1 cellular context compared by ENCODE assay signal in genomic region chr17:68580236-68580903, GRCh38.
TF ChIP-seq lines count a peak whose summit lies in the region.

No MANE protein-coding gene starts in this region.

TF ChIP-seq in HepG2, 621 proteins besides CTCF, POLR2A, EP300 and RAD21 (continued from another document and continues in another):
- TF ChIP-seq GLI4 (CRISPR knock-in tag; IDR thresholded peaks at IDR 0.05; ENCODE audit: borderline replicate concordance) (no peak), RXRB (CRISPR knock-in tag; IDR thresholded peaks at IDR 0.05; ENCODE audit: borderline replicate concordance) (peak; percentile 98), FOXA1 (IDR thresholded peaks at IDR 0.05) (no peak), FOXA1 (CRISPR knock-in tag; IDR thresholded peaks at IDR 0.05) (0 out of 2 replicates have a peak, but pooled peaks have one; percentile 19), TBX2 (CRISPR knock-in tag; IDR thresholded peaks at IDR 0.05; ENCODE audit: borderline replicate concordance) (peak; percentile 65; the same call in 1 of the 2 replicates), MAFF (IDR thresholded peaks at IDR 0.05; ENCODE audit: low read depth, low read length) (peak; percentile 55; the same call in 1 of the 2 replicates), GATA4 (IDR thresholded peaks at IDR 0.05; ENCODE audit: borderline replicate concordance, low read depth) (peak; percentile 74), MED1 (CRISPR knock-in tag; IDR thresholded peaks at IDR 0.05) (peak; percentile 83), ZFP82 (CRISPR knock-in tag; IDR thresholded peaks at IDR 0.05; ENCODE audit: borderline replicate concordance) (no peak), RCOR2 (CRISPR knock-in tag; IDR thresholded peaks at IDR 0.05) (peak; percentile 78), KMT2B (CRISPR knock-in tag; IDR thresholded peaks at IDR 0.05) (peak; percentile 29; the same call in 1 of the 2 replicates), ZNF609 (CRISPR knock-in tag; IDR thresholded peaks at IDR 0.05; ENCODE audit: borderline replicate concordance) (peak; percentile 42; the same call in 1 of the 2 replicates), FOXK1 (CRISPR knock-in tag; IDR thresholded peaks at IDR 0.05; ENCODE audit: borderline replicate concordance, low read depth) (peak; percentile 88), PRDM10 (CRISPR knock-in tag; IDR thresholded peaks at IDR 0.05; ENCODE audit: low read depth) (peak; percentile 29; the same call in 1 of the 2 replicates), RBAK (CRISPR knock-in tag; IDR thresholded peaks at IDR 0.05) (no peak), SNAPC4 (CRISPR knock-in tag; IDR thresholded peaks at IDR 0.05) (0 out of 2 replicates have a peak, but pooled peaks have one; percentile 29), HNF4A (CRISPR knock-in tag; IDR thresholded peaks at IDR 0.05) (peak; percentile 69; the same call in 1 of the 2 replicates), ZNF12 (CRISPR knock-in tag; IDR thresholded peaks at IDR 0.05) (peak; percentile 57; the same call in 1 of the 2 replicates), KDM5B (CRISPR knock-in tag; IDR thresholded peaks at IDR 0.05; ENCODE audit: borderline replicate concordance) (peak; percentile 46), BCL6 (CRISPR knock-in tag; IDR thresholded peaks at IDR 0.05) (peak; percentile 81), ZNF597 (CRISPR knock-in tag; IDR thresholded peaks at IDR 0.05) (no peak), ZBED4 (CRISPR knock-in tag; IDR thresholded peaks at IDR 0.05; ENCODE audit: borderline replicate concordance) (peak; percentile 50; the same call in 1 of the 2 replicates), CENPBD1 (CRISPR knock-in tag; IDR thresholded peaks at IDR 0.05; ENCODE audit: borderline replicate concordance, low read depth) (0 out of 2 replicates have a peak, but pooled peaks have one; percentile 38), NR2F6 (IDR thresholded peaks at IDR 0.05) (peak; percentile 91), NR2F6 (CRISPR knock-in tag; IDR thresholded peaks at IDR 0.05) (peak; percentile 96), KLF16 (CRISPR knock-in tag; IDR thresholded peaks at IDR 0.05) (peak in 1 of 2 experiments; percentile 85; a peak in 2 of 4 replicates), PRDM15 (CRISPR knock-in tag; IDR thresholded peaks at IDR 0.05) (peak; percentile 27; the same call in 1 of the 2 replicates), IRF2 (CRISPR knock-in tag; IDR thresholded peaks at IDR 0.05) (peak; percentile 58; the same call in 1 of the 2 replicates), KAT7 (CRISPR knock-in tag; IDR thresholded peaks at IDR 0.05; ENCODE audit: borderline replicate concordance) (0 out of 2 replicates have a peak, but pooled peaks have one; percentile 6), ZMYM3 (CRISPR knock-in tag; IDR thresholded peaks at IDR 0.05) (0 out of 2 replicates have a peak, but pooled peaks have one; percentile 31), ZNF441 (CRISPR knock-in tag; IDR thresholded peaks at IDR 0.05; ENCODE audit: borderline replicate concordance) (0 out of 2 replicates have a peak, but pooled peaks have one; percentile 44)
